10 cellular contexts compared by ENCODE assay signal in genomic region chr6:9250852-9251251, GRCh38.
DNase-seq lines count a peak whose midpoint lies in the region; ATAC-seq, FAIRE-seq and TF ChIP-seq lines count a peak whose summit lies in the region.
"Had no signal": no experiment of that assay in that cellular context is flagged by ENCODE, and none has a peak within 500 bp of the region (broad histone marks: within the 10 kb centered on the region; RNA-seq: fewer than 3 reads in every experiment).

No MANE protein-coding gene starts in this region.

- no peak overlapping the region for H2BK5ac ChIP-seq in mesenchymal stem cell (ENCODE audit: low read depth, low read length, poor library complexity, severe bottlenecking)

- H3K79me1 ChIP-seq in mesenchymal stem cell (replicated peaks; ENCODE audit: low read length, poor library complexity, severe bottlenecking): no peaks in the 10 kb centered on the region

- POLR2A ChIA-PET in activated CD4-positive, alpha-beta memory T cell treated with anti-CD3 and anti-CD28 coated beads for 36 hours (lab: Charles Lee): no interaction called here

- H3K4me1 ChIP-seq in mesenchymal stem cell (ENCODE audit: control insufficient read depth, insufficient read depth, low read depth, low read length): peaks cover 4% of the 10 kb centered on the region

- no peak overlapping the region for H3K23ac ChIP-seq in mesenchymal stem cell (ENCODE audit: low read length in 2 of 2)

- CTCF ChIA-PET in activated CD4-positive, alpha-beta memory T cell treated with anti-CD3 and anti-CD28 coated beads for 36 hours (lab: Charles Lee): no interaction called here

- no peak overlapping the region for H3K18ac ChIP-seq in mesenchymal stem cell (ENCODE audit: low read depth in 1 of 2, low read length in 2 of 2)

- H3K27me3 ChIP-seq in bronchial epithelial cell (ENCODE audit: control insufficient read depth, insufficient read depth, low read length) (no peaks in the 10 kb centered on the region), mesenchymal stem cell (ENCODE audit: control insufficient read depth in 1 of 2, insufficient read depth in 1 of 2, low read length in 2 of 2) (no peaks in the 10 kb centered on the region)

- FAIRE-seq in bronchial epithelial cell (lab: Jason Lieb, UNC): no peak

- TF ChIP-seq CTCF in GM13977 (IDR thresholded peaks at IDR 0.05; ENCODE audit: extremely low read depth, insufficient read depth, missing control alignments) (peak; percentile 70), bronchial epithelial cell (IDR thresholded peaks at IDR 0.05; ENCODE audit: insufficient read depth, low read length, severe bottlenecking) (peak; percentile 86)

- no peak overlapping the region for H3K4me3 Mint-ChIP-seq in activated T-helper 17 cell treated with anti-CD3 and anti-CD28 coated beads, Interleukin-2, amount 50 U/mL, for 72 hours
- no peak overlapping the region for H3K4me3 Mint-ChIP-seq in activated CD4-positive, alpha-beta memory T cell treated with anti-CD3 and anti-CD28 coated beads for 36 hours
- H3K4me3 Mint-ChIP-seq: naive B cell; T-helper 1 cell treated with Interleukin-12 subunit alpha and Interleukin-12 subunit beta and Interleukin-4 antibody, amounts not matched to agents 30 μg/mL and 1 μg/mL, for 36 hours had no signal

- no peak overlapping the region for H2BK15ac ChIP-seq in mesenchymal stem cell (ENCODE audit: low read depth, poor library complexity, severe bottlenecking)

- no peak overlapping the region for H4K8ac ChIP-seq in mesenchymal stem cell (ENCODE audit: low read length)

- no peak overlapping the region for H3K9ac ChIP-seq in mesenchymal stem cell (ENCODE audit: low read length)

- intact Hi-C loops in activated CD4-positive, alpha-beta memory T cell treated with anti-CD3 and anti-CD28 coated beads for 36 hours (cut with micrococcal nuclease): no loop called here

- WGBS in mesenchymal stem cell: 15% methylated on average over 9 of the region's 9 CpGs

- in situ Hi-C loops in GM13977 (cut with MboI; ENCODE audit: low pct_unique_long_range_greater_than_20kb, low sequenced_read_pairs, unreplicated experiment): no loop called here

- H3K4me3 ChIP-seq in bronchial epithelial cell (ENCODE audit: low read depth, low read length): no peak overlapping the region
- H3K4me3 ChIP-seq in mesenchymal stem cell (ENCODE audit: insufficient read depth in 1 of 2, low read depth in 1 of 2, low read length in 2 of 2): no peak overlapping the region

- H2AFZ ChIP-seq in mesenchymal stem cell (ENCODE audit: low read depth, low read length): no peak overlapping the region

- H3K4me2 ChIP-seq in mesenchymal stem cell (ENCODE audit: low read length, poor library complexity, severe bottlenecking): no peak overlapping the region

- H3K9me3 Mint-ChIP-seq in activated T-helper 17 cell treated with anti-CD3 and anti-CD28 coated beads, Interleukin-2, amount 50 U/mL, for 72 hours: no peaks in the 10 kb centered on the region
- no peaks in the 10 kb centered on the region for H3K9me3 Mint-ChIP-seq in activated CD4-positive, alpha-beta memory T cell treated with anti-CD3 and anti-CD28 coated beads for 36 hours
- H3K9me3 Mint-ChIP-seq: T-helper 1 cell treated with Interleukin-12 subunit alpha and Interleukin-12 subunit beta and Interleukin-4 antibody, amounts not matched to agents 30 μg/mL and 1 μg/mL, for 36 hours had no signal

- no peaks in the 10 kb centered on the region for H3K9me3 ChIP-seq in mesenchymal stem cell (ENCODE audit: control insufficient read depth, low read length)

- H2BK12ac ChIP-seq in mesenchymal stem cell (ENCODE audit: low read length in 2 of 2): no peak overlapping the region

- H3K27ac ChIP-seq in mesenchymal stem cell (ENCODE audit: low read length, poor library complexity, severe bottlenecking): no peak overlapping the region

- DNase-seq in GM13977 (ENCODE audit: low spot score) (peak; percentile 6), NCI-H2196 (lab: John Stamatoyannopoulos, UW; ENCODE audit: unreplicated experiment) (peak; percentile 78), bronchial epithelial cell (ENCODE audit: low read depth) (peak; percentile 66), mesenchymal stem cell (peak; percentile 38)
- no peak for DNase-seq in activated CD4-positive, alpha-beta memory T cell treated with anti-CD3 and anti-CD28 coated beads for 36 hours
- DNase-seq in activated CD4-positive, CD25-positive, alpha-beta regulatory T cell (lab: John Stamatoyannopoulos, UW): no peak
- no peak for DNase-seq in effector CD8-positive, alpha-beta T cell (lab: John Stamatoyannopoulos, UW)
- DNase-seq: naive B cell had no signal

- H3K27ac Mint-ChIP-seq in activated T-helper 17 cell treated with anti-CD3 and anti-CD28 coated beads, Interleukin-2, amount 50 U/mL, for 72 hours: no peak overlapping the region
- no peak overlapping the region for H3K27ac Mint-ChIP-seq in activated CD4-positive, alpha-beta memory T cell treated with anti-CD3 and anti-CD28 coated beads for 36 hours
- H3K27ac Mint-ChIP-seq: naive B cell; T-helper 1 cell treated with Interleukin-12 subunit alpha and Interleukin-12 subunit beta and Interleukin-4 antibody, amounts not matched to agents 30 μg/mL and 1 μg/mL, for 36 hours had no signal

- no peak overlapping the region for H3K14ac ChIP-seq in mesenchymal stem cell (ENCODE audit: low read length in 2 of 2)

- H3K4me1 Mint-ChIP-seq in activated T-helper 17 cell treated with anti-CD3 and anti-CD28 coated beads, Interleukin-2, amount 50 U/mL, for 72 hours: no peaks in the 10 kb centered on the region
- H3K4me1 Mint-ChIP-seq in activated CD4-positive, alpha-beta memory T cell treated with anti-CD3 and anti-CD28 coated beads for 36 hours (ENCODE audit: low read depth): no peaks in the 10 kb centered on the region
- H3K4me1 Mint-ChIP-seq: naive B cell had no signal

- H3K36me3 Mint-ChIP-seq in activated T-helper 17 cell treated with anti-CD3 and anti-CD28 coated beads, Interleukin-2, amount 50 U/mL, for 72 hours (ENCODE audit: low read depth): no peaks in the 10 kb centered on the region
- no peaks in the 10 kb centered on the region for H3K36me3 Mint-ChIP-seq in activated CD4-positive, alpha-beta memory T cell treated with anti-CD3 and anti-CD28 coated beads for 36 hours
- H3K36me3 Mint-ChIP-seq: naive B cell had no signal

- ATAC-seq in activated T-helper 17 cell treated with anti-CD3 and anti-CD28 coated beads, Interleukin-2, amount 50 U/mL, for 72 hours (replicated peaks): no peak

- H2AK5ac ChIP-seq in mesenchymal stem cell (ENCODE audit: low read length, severe bottlenecking): no peak overlapping the region

- H4K91ac ChIP-seq in mesenchymal stem cell (ENCODE audit: low read length): no peak overlapping the region

- H3K27me3 Mint-ChIP-seq in activated T-helper 17 cell treated with anti-CD3 and anti-CD28 coated beads, Interleukin-2, amount 50 U/mL, for 72 hours: no peaks in the 10 kb centered on the region
- no peaks in the 10 kb centered on the region for H3K27me3 Mint-ChIP-seq in activated CD4-positive, alpha-beta memory T cell treated with anti-CD3 and anti-CD28 coated beads for 36 hours
- H3K27me3 Mint-ChIP-seq: naive B cell had no signal

- H3K36me3 ChIP-seq in bronchial epithelial cell (ENCODE audit: control insufficient read depth, insufficient read depth, low read length) (no peaks in the 10 kb centered on the region), mesenchymal stem cell (ENCODE audit: control insufficient read depth in 1 of 2, insufficient read depth in 2 of 2, low read depth in 1 of 2, low read length in 2 of 2) (no peaks in the 10 kb centered on the region)

- no peak overlapping the region for H3K4ac ChIP-seq in mesenchymal stem cell (ENCODE audit: low read depth in 1 of 2, low read length in 2 of 2)

- H2BK120ac ChIP-seq in mesenchymal stem cell (ENCODE audit: low read depth, low read length): no peak overlapping the region

Comparison
In these comparisons a context has a peak if more than half of its experiments do, and no peak if none do; other contexts are left out.
1. DNase-seq: peak in GM13977 (single experiment), NCI-H2196 (single experiment), bronchial epithelial cell (single experiment) and mesenchymal stem cell (single experiment); none in activated CD4-positive, alpha-beta memory T cell treated with anti-CD3 and anti-CD28 coated beads for 36 hours (single experiment), activated CD4-positive, CD25-positive, alpha-beta regulatory T cell (0 of 4) and effector CD8-positive, alpha-beta T cell (single experiment).